ENCODE assay signal across 28 cellular contexts in the genomic region with DNA sequence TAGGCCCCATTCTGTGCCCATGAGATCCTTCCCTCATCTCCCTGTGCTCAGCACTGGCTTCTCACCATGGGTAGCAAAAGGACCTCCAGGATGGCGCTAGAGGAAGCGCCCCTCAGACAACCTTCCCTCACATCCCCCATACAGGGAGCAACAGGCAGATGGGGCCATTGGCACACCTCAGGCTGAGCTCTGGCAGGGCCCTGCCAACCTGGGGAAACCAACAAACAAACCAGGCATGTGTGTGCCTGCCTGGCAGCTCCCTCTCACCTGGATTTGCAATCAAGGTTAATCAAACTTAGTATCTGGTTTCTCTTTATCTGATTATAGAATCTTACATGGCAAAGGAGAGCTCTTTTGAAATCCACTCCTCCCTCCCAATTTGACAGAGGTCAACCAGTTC. TPM values are rescaled to one million over a fixed set of nuclear protein-coding genes. Genes with fewer than 3 reads are reported as not detected.
DNase-seq lines count a peak whose midpoint lies in the region; ATAC-seq and TF ChIP-seq lines count a peak whose summit lies in the region.
"Had no signal": no experiment of that assay in that cellular context is flagged by ENCODE, and none has a peak within 500 bp of the region (broad histone marks: within the 10 kb centered on the region; RNA-seq: fewer than 3 reads in every experiment).

No MANE protein-coding gene starts in this region.

- H3K4me1 ChIP-seq in foreskin keratinocyte = no peaks in the 10 kb centered on the region
- H3K4me1 ChIP-seq in BE2C = no peaks in the 10 kb centered on the region
- H3K4me1 ChIP-seq: body of pancreas had no signal

- CTCF ChIA-PET in RWPE1 (lab: Yijun Ruan, JAX) = interaction anchor here (0.6 to 1.2 kb wide), 3 partner anchors 29 to 353 kb away, joined by 3 to 5 read pairs (median 4); no protein-coding TSS in a partner anchor
- CTCF ChIA-PET in WTC11 (lab: Charles Lee) = interaction anchor here (0.6 kb wide), 1 partner anchor 80 kb away, joined by 3 read pairs; no protein-coding TSS in a partner anchor

- H3K27ac Mint-ChIP-seq in activated T-cell treated with anti-CD3 and anti-CD28 coated beads, Interleukin-2, amount 50 U/mL, for 24 hours = peak overlapping the region; percentile 18
- no peak overlapping the region; the same call in 1 of the 2 replicates for H3K27ac Mint-ChIP-seq in WTC11
- H3K27ac Mint-ChIP-seq: activated CD4-positive, alpha-beta memory T cell treated with anti-CD3 and anti-CD28 coated beads, Interleukin-2, amount 10 ng/mL, durations not matched to agents 7 days and 5 days; nephron had no signal

- TF ChIP-seq CTCF in RWPE1 (conservative IDR thresholded peaks at IDR 0.05; ENCODE audit: low read depth) (no peak), foreskin keratinocyte (conservative IDR thresholded peaks at IDR 0.05) (peak; percentile 26), BE2C (IDR thresholded peaks at IDR 0.05; ENCODE audit: low read depth, low read length) (no peak), WTC11 (IDR thresholded peaks at IDR 0.05) (no peak)

- POLR2A ChIA-PET in RWPE1 (lab: Yijun Ruan, JAX; ENCODE audit: low non-redundant PET) (no interaction called here), WTC11 (lab: Charles Lee) (no interaction called here)

- ATAC-seq in foreskin keratinocyte (no peak), WTC11 (no peak)
- ATAC-seq: activated CD4-positive, CD25-positive, alpha-beta regulatory T cell treated with anti-CD3 and anti-CD28 coated beads, Interleukin-2, amount 50 U/mL, for 24 hours; body of pancreas; HCT116; stimulated activated naive B cell treated with anti-CD40 and anti-IgM and Interleukin-4, amounts not matched to agents 10 μg/mL and 1 μg/mL and 100 μg/mL, for 72 hours had no signal

- H3K36me3 Mint-ChIP-seq in activated T-cell treated with anti-CD3 and anti-CD28 coated beads, Interleukin-2, amount 50 U/mL, for 24 hours (ENCODE audit: low read depth) = peaks cover 88% of the 10 kb centered on the region
- H3K36me3 Mint-ChIP-seq in WTC11 = peaks cover 8% of the 10 kb centered on the region; the same call in 1 of the 2 replicates

- H3K27me3 ChIP-seq in foreskin keratinocyte = no peaks in the 10 kb centered on the region
- H3K27me3 ChIP-seq in BE2C = no peaks in the 10 kb centered on the region
- H3K27me3 ChIP-seq: body of pancreas, dorsolateral prefrontal cortex, hepatocyte, MG63 had no signal

- no peaks in the 10 kb centered on the region for H3K9me3 ChIP-seq in BE2C
- H3K9me3 ChIP-seq: body of pancreas, MG63 had no signal

- H3K4me1 Mint-ChIP-seq in activated T-cell treated with anti-CD3 and anti-CD28 coated beads, Interleukin-2, amount 50 U/mL, for 24 hours (ENCODE audit: low read depth) = peaks cover 11% of the 10 kb centered on the region
- 0 out of 2 replicates have a peak, but pooled peaks cover 3% of the 10 kb centered on the region for H3K4me1 Mint-ChIP-seq in WTC11

- no peak overlapping the region for H3K4me3 Mint-ChIP-seq in activated T-cell treated with anti-CD3 and anti-CD28 coated beads, Interleukin-2, amount 50 U/mL, for 24 hours
- H3K4me3 Mint-ChIP-seq in WTC11 = no peak overlapping the region
- H3K4me3 Mint-ChIP-seq: activated CD4-positive, alpha-beta memory T cell treated with anti-CD3 and anti-CD28 coated beads, Interleukin-2, amount 10 ng/mL, durations not matched to agents 7 days and 5 days; activated naive CD4-positive, alpha-beta T cell treated with anti-CD3 and anti-CD28 coated beads for 36 hours; nephron; stimulated activated naive B cell treated with anti-CD40 and anti-IgM and Interleukin-4, amounts not matched to agents 10 μg/mL and 1 μg/mL and 100 μg/mL, for 72 hours had no signal

- no peaks in the 10 kb centered on the region for H3K9me3 Mint-ChIP-seq in activated T-cell treated with anti-CD3 and anti-CD28 coated beads, Interleukin-2, amount 50 U/mL, for 24 hours
- H3K9me3 Mint-ChIP-seq in WTC11 = no peaks in the 10 kb centered on the region
- H3K9me3 Mint-ChIP-seq: activated CD4-positive, alpha-beta memory T cell treated with anti-CD3 and anti-CD28 coated beads, Interleukin-2, amount 10 ng/mL, durations not matched to agents 7 days and 5 days; activated naive CD4-positive, alpha-beta T cell treated with anti-CD3 and anti-CD28 coated beads for 36 hours; nephron; stimulated activated naive B cell treated with anti-CD40 and anti-IgM and Interleukin-4, amounts not matched to agents 10 μg/mL and 1 μg/mL and 100 μg/mL, for 72 hours had no signal

- no peaks in the 10 kb centered on the region for H3K27me3 Mint-ChIP-seq in activated T-cell treated with anti-CD3 and anti-CD28 coated beads, Interleukin-2, amount 50 U/mL, for 24 hours
- no peaks in the 10 kb centered on the region for H3K27me3 Mint-ChIP-seq in WTC11 (ENCODE audit: low read depth)
- H3K27me3 Mint-ChIP-seq: activated CD4-positive, alpha-beta memory T cell treated with anti-CD3 and anti-CD28 coated beads, Interleukin-2, amount 10 ng/mL, durations not matched to agents 7 days and 5 days; stimulated activated naive B cell treated with anti-CD40 and anti-IgM and Interleukin-4, amounts not matched to agents 10 μg/mL and 1 μg/mL and 100 μg/mL, for 72 hours had no signal

- no peak overlapping the region for H3K4me3 ChIP-seq in BE2C (ENCODE audit: low read depth, low read length)
- H3K4me3 ChIP-seq: body of pancreas, dorsolateral prefrontal cortex, hepatocyte, MG63, skin epidermis had no signal

- H3K36me3 ChIP-seq in BE2C = peaks cover 5% of the 10 kb centered on the region; the same call in 1 of the 2 replicates
- H3K36me3 ChIP-seq: MG63 had no signal

- DNase-seq in activated T-cell treated with anti-CD3 and anti-CD28 coated beads, Interleukin-2, amount 50 U/mL, for 24 hours = no peak
- DNase-seq in activated T-cell treated with anti-CD3 and anti-CD28 coated beads for 4 hours (no peak), RWPE1 (ENCODE audit: low spot score) (peak; percentile 13), foreskin keratinocyte (peak; percentile 5 to 7), mesenteric fat pad (ENCODE audit: low spot score) (no peak), NCI-H774 (lab: John Stamatoyannopoulos, UW) (no peak), BE2C (no peak), WTC11 (ENCODE audit: low spot score) (no peak)
- DNase-seq: 8988T; activated CD4-positive, alpha-beta memory T cell treated with anti-CD3 and anti-CD28 coated beads, Interleukin-2, amount 10 ng/mL, durations not matched to agents 7 days and 5 days; activated CD8-positive, alpha-beta memory T cell treated with anti-CD3 and anti-CD28 coated beads, Interleukin-2, amount 50 U/mL, for 4 hours; activated naive CD4-positive, alpha-beta T cell treated with anti-CD3 and anti-CD28 coated beads for 36 hours; body of pancreas; dorsolateral prefrontal cortex; MG63; NCI-H1930; NCI-H345; NCI-H82; RPMI8226; stimulated activated naive B cell treated with anti-CD40 and anti-IgM and Interleukin-4, amounts not matched to agents 10 μg/mL and 1 μg/mL and 100 μg/mL, for 72 hours; substantia nigra; trophoblast cell had no signal

- H3K27ac ChIP-seq in RWPE1 (no peak overlapping the region), foreskin keratinocyte (no peak overlapping the region)
- H3K27ac ChIP-seq: body of pancreas, C4-2B, hepatocyte, skin epidermis had no signal

TF ChIP-seq in WTC11, 78 proteins besides CTCF, POLR2A, EP300 and RAD21 (continues in another document):
- no peak for TF ChIP-seq ZNF423 (CRISPR knock-in tag; IDR thresholded peaks at IDR 0.05)
- TF ChIP-seq, protein P1, sequence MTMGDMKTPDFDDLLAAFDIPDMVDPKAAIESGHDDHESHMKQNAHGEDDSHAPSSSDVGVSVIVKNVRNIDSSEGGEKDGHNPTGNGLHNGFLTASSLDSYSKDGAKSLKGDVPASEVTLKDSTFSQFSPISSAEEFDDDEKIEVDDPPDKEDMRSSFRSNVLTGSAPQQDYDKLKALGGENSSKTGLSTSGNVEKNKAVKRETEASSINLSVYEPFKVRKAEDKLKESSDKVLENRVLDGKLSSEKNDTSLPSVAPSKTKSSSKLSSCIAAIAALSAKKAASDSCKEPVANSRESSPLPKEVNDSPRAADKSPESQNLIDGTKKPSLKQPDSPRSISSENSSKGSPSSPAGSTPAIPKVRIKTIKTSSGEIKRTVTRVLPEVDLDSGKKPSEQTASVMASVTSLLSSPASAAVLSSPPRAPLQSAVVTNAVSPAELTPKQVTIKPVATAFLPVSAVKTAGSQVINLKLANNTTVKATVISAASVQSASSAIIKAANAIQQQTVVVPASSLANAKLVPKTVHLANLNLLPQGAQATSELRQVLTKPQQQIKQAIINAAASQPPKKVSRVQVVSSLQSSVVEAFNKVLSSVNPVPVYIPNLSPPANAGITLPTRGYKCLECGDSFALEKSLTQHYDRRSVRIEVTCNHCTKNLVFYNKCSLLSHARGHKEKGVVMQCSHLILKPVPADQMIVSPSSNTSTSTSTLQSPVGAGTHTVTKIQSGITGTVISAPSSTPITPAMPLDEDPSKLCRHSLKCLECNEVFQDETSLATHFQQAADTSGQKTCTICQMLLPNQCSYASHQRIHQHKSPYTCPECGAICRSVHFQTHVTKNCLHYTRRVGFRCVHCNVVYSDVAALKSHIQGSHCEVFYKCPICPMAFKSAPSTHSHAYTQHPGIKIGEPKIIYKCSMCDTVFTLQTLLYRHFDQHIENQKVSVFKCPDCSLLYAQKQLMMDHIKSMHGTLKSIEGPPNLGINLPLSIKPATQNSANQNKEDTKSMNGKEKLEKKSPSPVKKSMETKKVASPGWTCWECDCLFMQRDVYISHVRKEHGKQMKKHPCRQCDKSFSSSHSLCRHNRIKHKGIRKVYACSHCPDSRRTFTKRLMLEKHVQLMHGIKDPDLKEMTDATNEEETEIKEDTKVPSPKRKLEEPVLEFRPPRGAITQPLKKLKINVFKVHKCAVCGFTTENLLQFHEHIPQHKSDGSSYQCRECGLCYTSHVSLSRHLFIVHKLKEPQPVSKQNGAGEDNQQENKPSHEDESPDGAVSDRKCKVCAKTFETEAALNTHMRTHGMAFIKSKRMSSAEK (CRISPR knock-in tag; IDR thresholded peaks at IDR 0.05; ENCODE audit: borderline replicate concordance) = no peak
- TF ChIP-seq SP1 (CRISPR knock-in tag; conservative IDR thresholded peaks at IDR 0.05) = no peak
- TF ChIP-seq, protein P2, sequence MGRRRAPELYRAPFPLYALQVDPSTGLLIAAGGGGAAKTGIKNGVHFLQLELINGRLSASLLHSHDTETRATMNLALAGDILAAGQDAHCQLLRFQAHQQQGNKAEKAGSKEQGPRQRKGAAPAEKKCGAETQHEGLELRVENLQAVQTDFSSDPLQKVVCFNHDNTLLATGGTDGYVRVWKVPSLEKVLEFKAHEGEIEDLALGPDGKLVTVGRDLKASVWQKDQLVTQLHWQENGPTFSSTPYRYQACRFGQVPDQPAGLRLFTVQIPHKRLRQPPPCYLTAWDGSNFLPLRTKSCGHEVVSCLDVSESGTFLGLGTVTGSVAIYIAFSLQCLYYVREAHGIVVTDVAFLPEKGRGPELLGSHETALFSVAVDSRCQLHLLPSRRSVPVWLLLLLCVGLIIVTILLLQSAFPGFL (CRISPR knock-in tag; IDR thresholded peaks at IDR 0.05; ENCODE audit: borderline replicate concordance) = no peak

RNA-seq across cellular contexts. Expression of a gene that starts 43.0 kb away (rescaled TPM):
- total RNA-seq in foreskin keratinocyte = not detected in 2 replicates
- polyA plus RNA-seq in foreskin keratinocyte = not detected in 2 replicates
- 29.7 TPM for total RNA-seq in mesenteric fat pad
- polyA plus RNA-seq in BE2C (2012; ENCODE audit: insufficient read depth, insufficient read length, low read depth) = not detected
- 7.4 to 8.6 TPM (median 8.4 TPM) in 3 replicates for total RNA-seq in WTC11 (2021)

Comparison
In these comparisons a context has a peak if more than half of its experiments do, and no peak if none do; other contexts are left out.
1. DNase-seq: peak in RWPE1 (single experiment) and foreskin keratinocyte (2 of 2); none in activated T-cell treated with anti-CD3 and anti-CD28 coated beads, Interleukin-2, amount 50 U/mL, for 24 hours (single experiment), activated T-cell treated with anti-CD3 and anti-CD28 coated beads for 4 hours (single experiment), mesenteric fat pad (single experiment), NCI-H774 (single experiment), BE2C (single experiment) and WTC11 (single experiment).